Comparison of ENCODE assay signal across 1 cellular context in the genomic region with DNA sequence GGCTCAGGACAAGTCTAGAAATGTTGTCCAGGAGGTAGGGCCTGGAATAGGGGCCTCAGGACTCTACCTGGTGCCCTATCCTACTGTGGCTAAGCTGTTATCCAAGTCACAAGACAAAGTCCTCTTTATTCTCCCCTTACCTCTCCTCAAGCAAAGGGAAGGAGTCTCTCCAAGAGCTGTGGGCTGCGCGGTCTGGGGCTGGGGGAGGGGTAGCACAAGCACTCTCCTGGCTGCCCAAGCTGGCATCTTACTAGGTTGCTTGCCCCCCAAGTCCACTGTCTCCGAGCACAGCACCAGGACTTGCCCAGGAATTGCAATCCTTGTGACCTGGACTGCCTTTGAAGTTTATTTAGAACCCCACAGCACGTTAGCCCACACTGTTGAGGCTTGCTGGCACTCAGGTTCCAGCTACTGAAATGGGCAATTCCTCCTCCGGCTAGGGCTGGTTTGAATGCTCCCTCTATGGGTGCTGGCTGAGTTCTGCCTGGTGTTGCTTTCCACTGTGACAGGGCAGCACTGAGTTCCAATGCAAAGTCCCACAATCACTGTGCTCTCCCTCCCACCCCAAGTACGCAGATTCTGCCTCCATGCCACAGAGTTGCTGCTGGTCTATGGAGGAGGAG.
TF ChIP-seq lines count a peak whose summit lies in the region.

No MANE protein-coding gene starts in this region.

TF ChIP-seq in H1, 55 proteins besides CTCF, POLR2A, EP300 and RAD21:
- TF ChIP-seq HDAC2 (IDR thresholded peaks at IDR 0.05; ENCODE audit: borderline replicate concordance in 1 of 2, low read depth in 2 of 2, low read length in 2 of 2) (no peak), ATF3 (IDR thresholded peaks at IDR 0.05; ENCODE audit: insufficient read depth, low read depth, low read length) (no peak), BCL11A (IDR thresholded peaks at IDR 0.05; ENCODE audit: low read depth in 2 of 2, low read length in 2 of 2) (no peak), JUND (IDR thresholded peaks at IDR 0.05; ENCODE audit: low read length) (no peak), CHD1 (IDR thresholded peaks at IDR 0.05; ENCODE audit: low read depth, low read length) (no peak), RBBP5 (IDR thresholded peaks at IDR 0.05; ENCODE audit: borderline replicate concordance, low read depth, low read length) (no peak), RXRA (IDR thresholded peaks at IDR 0.05; ENCODE audit: insufficient read depth, low read depth, low read length) (no peak), ATF2 (IDR thresholded peaks at IDR 0.05; ENCODE audit: low read length) (no peak), RFX5 (IDR thresholded peaks at IDR 0.05; ENCODE audit: borderline replicate concordance, low read depth, low read length) (no peak), SUZ12 (IDR thresholded peaks at IDR 0.05; ENCODE audit: low read length) (no peak), SRF (IDR thresholded peaks at IDR 0.05; ENCODE audit: low read depth, low read length) (no peak)
TF ChIP-seq in H1: peak in this region for 0.
